Comparison of ENCODE assay signal across 11 cellular contexts in the genomic region with DNA sequence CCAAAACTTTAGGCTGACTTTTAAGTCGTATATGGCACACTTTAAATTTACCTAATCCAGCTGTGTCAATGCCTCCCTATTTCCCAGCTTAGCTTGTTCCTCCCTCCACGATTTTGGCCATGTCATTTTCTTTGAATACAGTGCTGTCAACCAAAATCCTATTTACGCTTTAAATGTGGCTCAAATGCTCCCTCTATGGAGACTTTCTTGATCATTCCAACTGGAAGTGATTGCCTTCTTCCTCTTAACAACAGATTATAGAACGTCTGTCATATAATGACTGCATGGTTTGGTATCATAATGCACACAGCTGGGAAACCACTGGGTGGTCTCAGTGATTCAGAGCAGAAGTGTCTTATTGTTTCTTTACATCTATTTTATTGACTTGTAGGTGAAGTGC. TPM values are rescaled to one million over a fixed set of nuclear protein-coding genes. Genes with fewer than 3 reads are reported as not detected.
DNase-seq lines count a peak whose midpoint lies in the region; ATAC-seq and TF ChIP-seq lines count a peak whose summit lies in the region.
"Had no signal": no experiment of that assay in that cellular context is flagged by ENCODE, and none has a peak within 500 bp of the region (broad histone marks: within the 10 kb centered on the region; RNA-seq: fewer than 3 reads in every experiment).

No MANE protein-coding gene starts in this region.

- TF ChIP-seq CTCF in Calu3 (IDR thresholded peaks at IDR 0.05; ENCODE audit: unreplicated experiment), result no peak
- TF ChIP-seq CTCF in IMR-90 (conservative IDR thresholded peaks at IDR 0.05; ENCODE audit: low read depth, low read length), result 0 out of 2 replicates have a peak, but pooled peaks have one; percentile 24

- peaks cover 19% of the 10 kb centered on the region for H3K4me1 Mint-ChIP-seq in Calu3 (ENCODE audit: low read depth, unreplicated experiment)
- H3K4me1 Mint-ChIP-seq: brain had no signal

- H3K4me3 Mint-ChIP-seq in Calu3 (ENCODE audit: low read depth, unreplicated experiment), result no peak overlapping the region
- H3K4me3 Mint-ChIP-seq: brain had no signal

- CTCF ChIA-PET in Calu3 (lab: Charles Lee), result interaction anchor here (0.5 kb wide), 1 partner anchor 745 kb away, joined by 3 read pairs; no protein-coding TSS in a partner anchor
- CTCF ChIA-PET in IMR-90 (lab: Yijun Ruan, JAX), result interaction anchor here (0.6 to 0.8 kb wide), 2 partner anchors 236 to 241 kb away, joined by 3 to 5 read pairs; no protein-coding TSS in a partner anchor

- H2BK5ac ChIP-seq in IMR-90 (ENCODE audit: low read depth, low read length, poor library complexity, severe bottlenecking), result no peak overlapping the region

- H2BK20ac ChIP-seq in IMR-90 (ENCODE audit: low read depth, low read length), result no peak overlapping the region

- no peak for TF ChIP-seq POLR2A in IMR-90 (IDR thresholded peaks at IDR 0.05; ENCODE audit: low read depth, low read length)

- H3K9ac ChIP-seq in IMR-90 (ENCODE audit: low read depth, low read length) (no peak overlapping the region), adipocyte (ENCODE audit: low read length) (no peak overlapping the region)

- H3K9me3 ChIP-seq in IMR-90 (ENCODE audit: control insufficient read depth, insufficient read depth, low read length) (no peaks in the 10 kb centered on the region), adipocyte (ENCODE audit: control insufficient read depth, low read length) (no peaks in the 10 kb centered on the region), aorta (ENCODE audit: control insufficient read depth, low read length) (no peaks in the 10 kb centered on the region)
- H3K9me3 ChIP-seq: ovary had no signal

- no peaks in the 10 kb centered on the region for H3K9me3 Mint-ChIP-seq in Calu3 (ENCODE audit: low read depth, unreplicated experiment)

- H3K4me1 ChIP-seq in IMR-90 (ENCODE audit: control insufficient read depth, insufficient read depth, low read length) (peaks cover 8% of the 10 kb centered on the region; the same call in 1 of the 2 replicates), adipocyte (ENCODE audit: control insufficient read depth, insufficient read depth, low read length) (peaks cover 10% of the 10 kb centered on the region), aorta (ENCODE audit: control insufficient read depth in 1 of 2, insufficient read depth in 2 of 2, low read length in 2 of 2) (no peaks in the 10 kb centered on the region)
- H3K4me1 ChIP-seq: esophagus muscularis mucosa had no signal

- H3K23ac ChIP-seq in IMR-90 (ENCODE audit: low read depth, low read length), result no peak overlapping the region

- no peak overlapping the region for H2AK5ac ChIP-seq in IMR-90 (ENCODE audit: low read depth, low read length)

- no peaks in the 10 kb centered on the region for H3K36me3 ChIP-seq in IMR-90 (ENCODE audit: control insufficient read depth, insufficient read depth, low read length)
- H3K36me3 ChIP-seq in adipocyte (ENCODE audit: control insufficient read depth, insufficient read depth, low read length, severe bottlenecking), result no peaks in the 10 kb centered on the region
- no peaks in the 10 kb centered on the region for H3K36me3 ChIP-seq in aorta (ENCODE audit: control insufficient read depth in 1 of 2, insufficient read depth in 2 of 2, low read length in 1 of 2)
- H3K36me3 ChIP-seq: esophagus muscularis mucosa, ovary had no signal

- no peak overlapping the region for H3K4ac ChIP-seq in IMR-90 (ENCODE audit: low read depth, low read length)

- no peak overlapping the region for H4K5ac ChIP-seq in IMR-90 (ENCODE audit: low read depth, low read length)

- peaks cover 23% of the 10 kb centered on the region for H3K27me3 Mint-ChIP-seq in Calu3 (ENCODE audit: unreplicated experiment)
- H3K27me3 Mint-ChIP-seq: brain had no signal

- H3K79me1 ChIP-seq in IMR-90 (ENCODE audit: low read depth in 1 of 2, low read length in 2 of 2), result no peaks in the 10 kb centered on the region

- no peak overlapping the region for H2AK9ac ChIP-seq in IMR-90 (replicated peaks; ENCODE audit: low read depth, low read length, poor library complexity)

- no peak overlapping the region for H3K4me3 ChIP-seq in IMR-90 (ENCODE audit: insufficient read depth, low read depth, low read length)
- H3K4me3 ChIP-seq in adipocyte (ENCODE audit: low read length), result no peak overlapping the region
- H3K4me3 ChIP-seq in aorta (ENCODE audit: low read length in 2 of 2), result no peak overlapping the region
- H3K4me3 ChIP-seq: esophagus muscularis mucosa, ovary had no signal

- H4K91ac ChIP-seq in IMR-90 (ENCODE audit: insufficient read depth, low read depth, low read length), result no peak overlapping the region

- no peak overlapping the region for H2BK15ac ChIP-seq in IMR-90 (ENCODE audit: low read depth, low read length)

- no peaks in the 10 kb centered on the region for H3K9me1 ChIP-seq in IMR-90 (ENCODE audit: insufficient read depth, low read length)

- BruUV-seq in Calu3 (replicated peaks; lab: Mats Ljungman, UMichigan) (no TSS peak), IMR-90 (replicated peaks; lab: Mats Ljungman, UMichigan) (no TSS peak)

- 60% methylated on average over 1 of the region's 4 CpGs; no CpG with 5 or more reads in 1 of the 2 experiments for WGBS in IMR-90 (ENCODE audit: extremely low coverage in 2 of 2, insufficient read length in 1 of 2), 2 experiments
- WGBS in aorta, 2 donors, result 22 to 28% methylated on average over 4 of the region's 4 CpGs

- peak overlapping the region; percentile 1 for H3K27ac Mint-ChIP-seq in Calu3 (ENCODE audit: unreplicated experiment)
- H3K27ac Mint-ChIP-seq: brain had no signal

- no peak overlapping the region for H2BK120ac ChIP-seq in IMR-90 (ENCODE audit: low read depth, low read length)

- H4K8ac ChIP-seq in IMR-90 (ENCODE audit: low read depth in 2 of 2, low read length in 2 of 2), result no peak overlapping the region

- dilution Hi-C loops in IMR-90 (cut with HindIII; ENCODE audit: low sequenced_read_pairs, unreplicated experiment), result no loop called here

- POLR2A ChIA-PET in IMR-90 (lab: Charles Lee; ENCODE audit: unreplicated experiment), result no interaction called here

- no peak overlapping the region for H3K14ac ChIP-seq in IMR-90 (replicated peaks; ENCODE audit: low read depth, low read length)

- H3K4me2 ChIP-seq in IMR-90 (ENCODE audit: low read depth, low read length), result no peak overlapping the region

- DNase-seq in Calu3 (no peak), IMR-90 (peak; percentile 43), adipocyte (ENCODE audit: low read depth) (peak; percentile 25), left colon (no peak), aorta (no peak)
- DNase-seq in activated naive CD4-positive, alpha-beta T cell (lab: John Stamatoyannopoulos, UW), result no peak
- DNase-seq: ovary; stimulated activated naive CD4-positive, alpha-beta T cell treated with Interleukin-2 at 50 U/mL for 16 hours had no signal

- H3K27ac ChIP-seq in IMR-90 (ENCODE audit: insufficient read depth, low read length) (no peak overlapping the region), aorta (ENCODE audit: low read depth in 1 of 2, low read length in 2 of 2) (no peak overlapping the region)
- H3K27ac ChIP-seq: esophagus muscularis mucosa, ovary had no signal

- H2AFZ ChIP-seq in IMR-90 (replicated peaks; ENCODE audit: low read length, poor library complexity), result no peak overlapping the region

- ATAC-seq in IMR-90 (ENCODE audit: low read depth), result no peak
- ATAC-seq in left colon, result peak; percentile 26
- ATAC-seq in HG03571 (IDR thresholded peaks at IDR 0.05; ENCODE audit: unreplicated experiment), result no peak
- no peak for ATAC-seq in aorta (ENCODE audit: low FRiP score)

- TF ChIP-seq RAD21 in IMR-90 (IDR thresholded peaks at IDR 0.05; ENCODE audit: low read length), result peak; percentile 34

- H3K56ac ChIP-seq in IMR-90 (ENCODE audit: extremely low read depth, insufficient read depth, low read length), result no peak overlapping the region

- H3K27me3 ChIP-seq in IMR-90 (ENCODE audit: control insufficient read depth, insufficient read depth, low read length), result no peaks in the 10 kb centered on the region
- no peaks in the 10 kb centered on the region for H3K27me3 ChIP-seq in adipocyte (replicated peaks; ENCODE audit: control insufficient read depth, insufficient read depth, low read length)
- H3K27me3 ChIP-seq in aorta (ENCODE audit: control insufficient read depth in 1 of 2, insufficient read depth in 2 of 2, low read length in 1 of 2), result no peaks in the 10 kb centered on the region
- H3K27me3 ChIP-seq: esophagus muscularis mucosa, ovary had no signal

- intact Hi-C loops in Calu3 (cut with micrococcal nuclease; ENCODE audit: unreplicated experiment) (no loop called here), IMR-90 (cut with micrococcal nuclease) (no loop called here), left colon (cut with DNase I, micrococcal nuclease) (no loop called here), aorta (cut with DNase I) (no loop called here)

- H3K18ac ChIP-seq in IMR-90 (ENCODE audit: low read depth, low read length), result no peak overlapping the region

- H4K20me1 ChIP-seq in IMR-90 (ENCODE audit: insufficient read depth, low read length), result no peaks in the 10 kb centered on the region

- no peaks in the 10 kb centered on the region for H3K36me3 Mint-ChIP-seq in Calu3 (ENCODE audit: insufficient read depth, unreplicated experiment)

- in situ Hi-C loops in IMR-90 (cut with MboI; ENCODE audit: low sequenced_read_pairs), result no loop called here

TF ChIP-seq in IMR-90, 13 proteins besides CTCF, POLR2A, EP300 and RAD21:
- no peak for TF ChIP-seq RFX5 (IDR thresholded peaks at IDR 0.05; ENCODE audit: low read depth, low read length)
- no peak for TF ChIP-seq NFE2L2 (IDR thresholded peaks at IDR 0.05; ENCODE audit: low read depth, low read length)
- no peak for TF ChIP-seq BHLHE40 (IDR thresholded peaks at IDR 0.05; ENCODE audit: low read depth, low read length)
- no peak for TF ChIP-seq SMC3 (IDR thresholded peaks at IDR 0.05; ENCODE audit: low read depth, low read length)
- no peak for TF ChIP-seq CHD1 (IDR thresholded peaks at IDR 0.05; ENCODE audit: low read depth, low read length)
- TF ChIP-seq, protein P1, sequence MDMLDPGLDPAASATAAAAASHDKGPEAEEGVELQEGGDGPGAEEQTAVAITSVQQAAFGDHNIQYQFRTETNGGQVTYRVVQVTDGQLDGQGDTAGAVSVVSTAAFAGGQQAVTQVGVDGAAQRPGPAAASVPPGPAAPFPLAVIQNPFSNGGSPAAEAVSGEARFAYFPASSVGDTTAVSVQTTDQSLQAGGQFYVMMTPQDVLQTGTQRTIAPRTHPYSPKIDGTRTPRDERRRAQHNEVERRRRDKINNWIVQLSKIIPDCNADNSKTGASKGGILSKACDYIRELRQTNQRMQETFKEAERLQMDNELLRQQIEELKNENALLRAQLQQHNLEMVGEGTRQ (IDR thresholded peaks at IDR 0.05; ENCODE audit: low read depth, low read length), result no peak

RNA-seq across cellular contexts. Expression of gene BATF3, which starts 18.9 kb away (rescaled TPM):
- total RNA-seq in Calu3 (2022) (0.71 and 0.90 TPM in 2 replicates), IMR-90 (2012; rRNA removed) (1.6 and 2.2 TPM in 2 replicates), left colon (1 to 10 TPM in 1 of 2 donors, under 1 TPM in 1; 0.92 to 1.1 TPM), aorta (10 to 100 TPM in 1 of 2 donors, 1 to 10 TPM in 1; 5.5 to 13.9 TPM)
- polyA plus RNA-seq in IMR-90 (2012; rRNA removed) (3.0 and 3.9 TPM in 2 replicates), aorta (1 to 10 TPM; 5.9 to 8.8 TPM)
- polyA plus RNA-seq in IMR-90 (2012; cell fraction: cytosol; rRNA removed), result 3.4 and 3.8 TPM in 2 replicates
- 5.1 and 5.2 TPM in 2 replicates for polyA plus RNA-seq in IMR-90 (2012; cell fraction: nucleus; rRNA removed; ENCODE audit: low replicate concordance)

Comparison
In these comparisons a context has a peak if more than half of its experiments do, and no peak if none do; other contexts are left out.
1. DNase-seq: peak in IMR-90 (single experiment) and adipocyte (single experiment); none in Calu3 (single experiment), left colon (0 of 2), activated naive CD4-positive, alpha-beta T cell (0 of 4) and aorta (0 of 2).